17 cellular contexts compared by ENCODE assay signal in the genomic region with DNA sequence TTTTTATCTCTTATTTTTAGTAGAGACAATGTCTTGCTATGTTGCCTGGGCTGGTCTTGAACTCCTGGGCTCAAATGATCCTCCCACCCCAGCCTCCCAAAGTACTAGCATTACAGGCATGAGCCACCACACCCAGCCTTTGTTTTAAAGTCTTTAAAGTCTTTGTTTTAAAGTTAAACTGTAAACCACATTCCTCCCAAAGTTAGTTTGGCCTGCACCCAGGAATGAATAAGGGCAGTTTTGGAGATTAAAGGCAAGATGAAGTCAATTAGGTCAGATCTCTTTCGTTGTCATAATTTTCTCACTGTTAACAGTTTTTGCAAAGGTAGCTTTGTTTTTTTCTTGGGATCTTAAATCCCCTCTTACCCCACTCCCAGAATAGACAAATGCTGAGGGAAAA.
DNase-seq lines count a peak whose midpoint lies in the region; ATAC-seq and TF ChIP-seq lines count a peak whose summit lies in the region.
"Had no signal": no experiment of that assay in that cellular context is flagged by ENCODE, and none has a peak within 500 bp of the region (broad histone marks: within the 10 kb centered on the region; RNA-seq: fewer than 3 reads in every experiment).

No MANE protein-coding gene starts in this region.

- H2BK5ac ChIP-seq in IMR-90 (ENCODE audit: low read depth, low read length, poor library complexity, severe bottlenecking), result no peak overlapping the region

- no peak overlapping the region for H3K9ac ChIP-seq in IMR-90 (ENCODE audit: low read depth, low read length)
- H3K9ac ChIP-seq in colonic mucosa (ENCODE audit: low read depth in 2 of 2, low read length in 2 of 2), result no peak overlapping the region
- H3K9ac ChIP-seq: neural progenitor cell had no signal

- in situ Hi-C loops in IMR-90 (cut with MboI; ENCODE audit: low sequenced_read_pairs), result no loop called here

- H4K8ac ChIP-seq in IMR-90 (ENCODE audit: low read depth in 2 of 2, low read length in 2 of 2), result no peak overlapping the region

- peaks cover 18% of the 10 kb centered on the region for H3K4me1 Mint-ChIP-seq in Caco-2 (ENCODE audit: low read depth, unreplicated experiment)
- peaks cover 4 to 16% (median 12%) of the 10 kb centered on the region in 4 donors for H3K4me1 Mint-ChIP-seq in naive thymus-derived CD8-positive, alpha-beta T cell
- H3K4me1 Mint-ChIP-seq: neural progenitor cell had no signal

- no CpG with 5 or more reads among the region's 1 CpG for WGBS in IMR-90 (ENCODE audit: extremely low coverage in 2 of 2, insufficient read length in 1 of 2), 2 experiments

- H3K9me3 Mint-ChIP-seq in Caco-2 (ENCODE audit: unreplicated experiment), result no peaks in the 10 kb centered on the region
- no peaks in the 10 kb centered on the region for H3K9me3 Mint-ChIP-seq in naive thymus-derived CD8-positive, alpha-beta T cell
- H3K9me3 Mint-ChIP-seq: neural progenitor cell had no signal

- TF ChIP-seq POLR2A in IMR-90 (IDR thresholded peaks at IDR 0.05; ENCODE audit: low read depth, low read length), result no peak

- POLR2A ChIA-PET in Caco-2 (lab: Charles Lee), result interaction anchor here (0.6 kb wide), 1 partner anchor 707 kb away, joined by 3 read pairs; no protein-coding TSS in a partner anchor
- POLR2A ChIA-PET in IMR-90 (lab: Charles Lee; ENCODE audit: unreplicated experiment), result no interaction called here
- POLR2A ChIA-PET in naive thymus-derived CD8-positive, alpha-beta T cell (lab: Charles Lee), result no interaction called here

- no peak overlapping the region for H3K4ac ChIP-seq in IMR-90 (ENCODE audit: low read depth, low read length)

- H3K27me3 ChIP-seq in Caco-2 (replicated peaks; ENCODE audit: control insufficient read depth, insufficient read depth, low read length) (no peaks in the 10 kb centered on the region), IMR-90 (ENCODE audit: control insufficient read depth, insufficient read depth, low read length) (no peaks in the 10 kb centered on the region), colonic mucosa (no peaks in the 10 kb centered on the region)
- H3K27me3 ChIP-seq: neural progenitor cell had no signal

- peaks cover 25 to 31% of the 10 kb centered on the region in 2 experiments for H3K79me1 ChIP-seq in IMR-90 (ENCODE audit: low read depth in 1 of 2, low read length in 2 of 2)

- BruUV-seq in Caco-2 (replicated peaks; lab: Mats Ljungman, UMichigan) (no TSS peak), IMR-90 (replicated peaks; lab: Mats Ljungman, UMichigan) (no TSS peak)

- H3K9me1 ChIP-seq in IMR-90 (ENCODE audit: insufficient read depth, low read length), result peaks cover 8% of the 10 kb centered on the region; the same call in 1 of the 2 replicates

- no peak overlapping the region for H3K18ac ChIP-seq in IMR-90 (ENCODE audit: low read depth, low read length)

- TF ChIP-seq CTCF in Caco-2 (IDR thresholded peaks at IDR 0.05; ENCODE audit: insufficient read depth in 1 of 2, low read depth in 1 of 2, low read length in 1 of 2, severe bottlenecking in 1 of 2, unreplicated experiment in 1 of 2) (no peak), IMR-90 (conservative IDR thresholded peaks at IDR 0.05; ENCODE audit: low read depth, low read length) (no peak), colonic mucosa (IDR thresholded peaks at IDR 0.05) (no peak)

- intact Hi-C loops in Caco-2 (cut with micrococcal nuclease; ENCODE audit: unreplicated experiment) (no loop called here), IMR-90 (cut with micrococcal nuclease) (no loop called here), colonic mucosa (cut with DNase I) (no loop called here)

- no peaks in the 10 kb centered on the region; the same call in 1 of the 2 replicates for H4K20me1 ChIP-seq in IMR-90 (ENCODE audit: insufficient read depth, low read length)

- no peak overlapping the region for H2BK120ac ChIP-seq in IMR-90 (ENCODE audit: low read depth, low read length)

- no peak overlapping the region for H3K27ac ChIP-seq in IMR-90 (ENCODE audit: insufficient read depth, low read length)
- no peak overlapping the region for H3K27ac ChIP-seq in colonic mucosa
- H3K27ac ChIP-seq: neural progenitor cell had no signal

- no peak overlapping the region for H4K91ac ChIP-seq in IMR-90 (ENCODE audit: insufficient read depth, low read depth, low read length)

- no peak for TF ChIP-seq RAD21 in IMR-90 (IDR thresholded peaks at IDR 0.05; ENCODE audit: low read length)

- H3K27ac Mint-ChIP-seq in Caco-2 (ENCODE audit: unreplicated experiment), result peak overlapping the region; percentile 72
- peak overlapping the region in 7 of 10 donors; percentile 16 to 62 (median 32) for H3K27ac Mint-ChIP-seq in naive thymus-derived CD8-positive, alpha-beta T cell
- H3K27ac Mint-ChIP-seq: neural progenitor cell had no signal

- no peak overlapping the region for H3K4me3 Mint-ChIP-seq in Caco-2 (ENCODE audit: unreplicated experiment)
- H3K4me3 Mint-ChIP-seq in naive thymus-derived CD8-positive, alpha-beta T cell, result no peak overlapping the region
- H3K4me3 Mint-ChIP-seq: neural progenitor cell had no signal

- H3K14ac ChIP-seq in IMR-90 (replicated peaks; ENCODE audit: low read depth, low read length), result no peak overlapping the region

- no peak overlapping the region for H2AFZ ChIP-seq in IMR-90 (replicated peaks; ENCODE audit: low read length, poor library complexity)
- H2AFZ ChIP-seq: neural progenitor cell had no signal

- H3K9me3 ChIP-seq in Caco-2 (no peaks in the 10 kb centered on the region), IMR-90 (ENCODE audit: control insufficient read depth, insufficient read depth, low read length) (no peaks in the 10 kb centered on the region), colonic mucosa (no peaks in the 10 kb centered on the region)

- no peaks in the 10 kb centered on the region for H3K27me3 Mint-ChIP-seq in Caco-2 (ENCODE audit: insufficient read depth, unreplicated experiment)
- H3K27me3 Mint-ChIP-seq in naive thymus-derived CD8-positive, alpha-beta T cell, result no peaks in the 10 kb centered on the region

- H4K5ac ChIP-seq in IMR-90 (ENCODE audit: low read depth, low read length), result no peak overlapping the region

- H3K23ac ChIP-seq in IMR-90 (ENCODE audit: low read depth, low read length), result no peak overlapping the region

- H3K4me3 ChIP-seq in Caco-2 (ENCODE audit: low read depth, low read length) (no peak overlapping the region), IMR-90 (ENCODE audit: insufficient read depth, low read depth, low read length) (no peak overlapping the region), colonic mucosa (no peak overlapping the region)
- H3K4me3 ChIP-seq: neural progenitor cell had no signal

- H3K56ac ChIP-seq in IMR-90 (ENCODE audit: extremely low read depth, insufficient read depth, low read length), result no peak overlapping the region

- ATAC-seq in IMR-90 (ENCODE audit: low read depth) (peak; percentile 32; the same call in 1 of the 2 replicates), HG02571 (IDR thresholded peaks at IDR 0.05; ENCODE audit: unreplicated experiment) (no peak), GM21786 (IDR thresholded peaks at IDR 0.05; ENCODE audit: unreplicated experiment) (no peak), GM21381 (IDR thresholded peaks at IDR 0.05; ENCODE audit: unreplicated experiment) (no peak)
- ATAC-seq in naive thymus-derived CD8-positive, alpha-beta T cell, result no peak

- H2AK9ac ChIP-seq in IMR-90 (replicated peaks; ENCODE audit: low read depth, low read length, poor library complexity), result no peak overlapping the region

- DNase-seq in Caco-2 (no peak), IMR-90 (no peak), colonic mucosa (peak; percentile 31), T1000 (lab: John Stamatoyannopoulos, UW) (no peak)
- no peak for DNase-seq in naive thymus-derived CD8-positive, alpha-beta T cell
- DNase-seq: activated T-cell treated with anti-CD3 and anti-CD28 coated beads, Interleukin-2, amount 50 U/mL, for 48 hours; effector CD8-positive, alpha-beta T cell; mammary epithelial cell; MV-4-11; NCI-H1930; NCI-H446 treated with DMSO at 0.1 percent for 48 hours; RPMI8226; stimulated activated CD4-positive, alpha-beta T cell treated with anti-CD3 and anti-CD28 coated beads, Interleukin-12 subunit alpha, Interleukin-12 subunit beta, amount 100 ng/mL, for 4 hours had no signal

- dilution Hi-C loops in IMR-90 (cut with HindIII; ENCODE audit: low sequenced_read_pairs, unreplicated experiment), result no loop called here

- no peak overlapping the region for H3K4me2 ChIP-seq in IMR-90 (ENCODE audit: low read depth, low read length)
- H3K4me2 ChIP-seq: neural progenitor cell had no signal

- H3K36me3 ChIP-seq in Caco-2 (ENCODE audit: control insufficient read depth, insufficient read depth, low read length) (no peaks in the 10 kb centered on the region; the same call in 1 of the 2 replicates), IMR-90 (ENCODE audit: control insufficient read depth, insufficient read depth, low read length) (peaks cover 12% of the 10 kb centered on the region), colonic mucosa (no peaks in the 10 kb centered on the region)

- H3K36me3 Mint-ChIP-seq in Caco-2 (ENCODE audit: insufficient read depth, unreplicated experiment), result peaks cover 44% of the 10 kb centered on the region
- peaks cover 0 to 74% (median 14%) of the 10 kb centered on the region in 3 donors for H3K36me3 Mint-ChIP-seq in naive thymus-derived CD8-positive, alpha-beta T cell

- no peak overlapping the region for H2BK20ac ChIP-seq in IMR-90 (ENCODE audit: low read depth, low read length)

- no peak overlapping the region for H2AK5ac ChIP-seq in IMR-90 (ENCODE audit: low read depth, low read length)

- H2BK15ac ChIP-seq in IMR-90 (ENCODE audit: low read depth, low read length), result no peak overlapping the region

- H3K4me1 ChIP-seq in Caco-2, result peaks cover 14% of the 10 kb centered on the region
- no peaks in the 10 kb centered on the region for H3K4me1 ChIP-seq in IMR-90 (ENCODE audit: control insufficient read depth, insufficient read depth, low read length)
- H3K4me1 ChIP-seq in colonic mucosa, result no peaks in the 10 kb centered on the region
- H3K4me1 ChIP-seq: neural progenitor cell had no signal

- CTCF ChIA-PET in Caco-2 (lab: Charles Lee), result interaction anchor here (0.9 kb wide), 1 partner anchor 63 kb away, joined by 3 read pairs; no protein-coding TSS in a partner anchor
- CTCF ChIA-PET in IMR-90 (lab: Yijun Ruan, JAX), result no interaction called here

TF ChIP-seq in IMR-90, 13 proteins besides CTCF, POLR2A, EP300 and RAD21 (continues in another document):
- TF ChIP-seq FOS (IDR thresholded peaks at IDR 0.05; ENCODE audit: low read depth, low read length) (no peak), USF2 (IDR thresholded peaks at IDR 0.05; ENCODE audit: low read depth, low read length) (no peak), RFX5 (IDR thresholded peaks at IDR 0.05; ENCODE audit: low read depth, low read length) (no peak), RCOR1 (IDR thresholded peaks at IDR 0.05; ENCODE audit: insufficient replicate concordance, low read length) (no peak), MAZ (IDR thresholded peaks at IDR 0.05; ENCODE audit: borderline replicate concordance, low read depth, low read length) (no peak)
